ENCODE assay signal across 12 cellular contexts in genomic region chr6:75431379-75431778, GRCh38.
DNase-seq lines count a peak whose midpoint lies in the region; ATAC-seq and TF ChIP-seq lines count a peak whose summit lies in the region.
"Had no signal": no experiment of that assay in that cellular context is flagged by ENCODE, and none has a peak within 500 bp of the region (broad histone marks: within the 10 kb centered on the region; RNA-seq: fewer than 3 reads in every experiment).

No MANE protein-coding gene starts in this region.

- H4K91ac ChIP-seq in IMR-90 (ENCODE audit: insufficient read depth, low read depth, low read length), result no peak overlapping the region; the same call in 1 of the 2 replicates

- 0 out of 2 replicates have a peak overlapping the region, but pooled peaks have one; percentile 16 for H2BK120ac ChIP-seq in IMR-90 (ENCODE audit: low read depth, low read length)

- DNase-seq in AG08395 (ENCODE audit: low spot score) (peak; percentile 27), IMR-90 (peak; percentile 40), chondrocyte (ENCODE audit: low spot score) (no peak), myocyte (ENCODE audit: low read depth) (peak; percentile 96), NCI-H1048 (lab: John Stamatoyannopoulos, UW) (no peak), HPDE6-E6E7 (ENCODE audit: extremely low spot score) (no peak), ecto neural progenitor cell (ENCODE audit: low spot score) (no peak)
- DNase-seq: stimulated activated CD4-positive, alpha-beta T cell treated with anti-CD3 and anti-CD28 coated beads, Interleukin-1b, Interleukin-23, amount 100 ng/mL, for 48 hours had no signal

- H3K27ac Mint-ChIP-seq in chondrocyte (ENCODE audit: unreplicated experiment), result peak overlapping the region; percentile 90
- H3K27ac Mint-ChIP-seq: CD14-positive monocyte had no signal

- 0 out of 2 replicates have a peak overlapping the region, but pooled peaks have one; percentile 13 for H3K18ac ChIP-seq in IMR-90 (ENCODE audit: low read depth, low read length)

- H3K4me1 Mint-ChIP-seq in chondrocyte (ENCODE audit: low read depth), result peaks cover 31% of the 10 kb centered on the region
- H3K4me1 Mint-ChIP-seq: CD14-positive monocyte had no signal

- H3K27me3 Mint-ChIP-seq in chondrocyte (ENCODE audit: low read depth), result no peaks in the 10 kb centered on the region

- H3K14ac ChIP-seq in IMR-90 (replicated peaks; ENCODE audit: low read depth, low read length), result no peak overlapping the region

- H4K20me1 ChIP-seq in IMR-90 (ENCODE audit: insufficient read depth, low read length), result no peaks in the 10 kb centered on the region

- no peak overlapping the region for H2BK5ac ChIP-seq in IMR-90 (ENCODE audit: low read depth, low read length, poor library complexity, severe bottlenecking)

- peaks cover 5% of the 10 kb centered on the region; the same call in 1 of the 2 replicates for H3K9me1 ChIP-seq in IMR-90 (ENCODE audit: insufficient read depth, low read length)

- H2BK20ac ChIP-seq in IMR-90 (ENCODE audit: low read depth, low read length), result no peak overlapping the region

- CTCF ChIA-PET in IMR-90 (lab: Yijun Ruan, JAX), result no interaction called here

- POLR2A ChIA-PET in IMR-90 (lab: Charles Lee; ENCODE audit: unreplicated experiment), result no interaction called here

- peak overlapping the region; percentile 23 for H2AFZ ChIP-seq in IMR-90 (replicated peaks; ENCODE audit: low read length, poor library complexity)

- peaks cover 1% of the 10 kb centered on the region for H3K9me3 Mint-ChIP-seq in chondrocyte (ENCODE audit: low read depth)

- H3K56ac ChIP-seq in IMR-90 (ENCODE audit: extremely low read depth, insufficient read depth, low read length), result no peak overlapping the region

- no peak overlapping the region for H4K8ac ChIP-seq in IMR-90 (ENCODE audit: low read depth in 2 of 2, low read length in 2 of 2)

- H3K4me3 ChIP-seq in IMR-90 (ENCODE audit: insufficient read depth, low read depth, low read length), result no peak overlapping the region

- H3K23ac ChIP-seq in IMR-90 (ENCODE audit: low read depth, low read length), result no peak overlapping the region

- intact Hi-C loops in IMR-90 (cut with micrococcal nuclease), result no loop called here

- no peak overlapping the region for H3K9ac ChIP-seq in IMR-90 (ENCODE audit: low read depth, low read length)
- H3K9ac ChIP-seq: KMS-11 had no signal

- in situ Hi-C loops in IMR-90 (cut with MboI; ENCODE audit: low sequenced_read_pairs), result no loop called here

- dilution Hi-C loops in IMR-90 (cut with HindIII; ENCODE audit: low sequenced_read_pairs, unreplicated experiment), result no loop called here

- TF ChIP-seq RAD21 in IMR-90 (IDR thresholded peaks at IDR 0.05; ENCODE audit: low read length), result no peak

- no peak overlapping the region for H2BK15ac ChIP-seq in IMR-90 (ENCODE audit: low read depth, low read length)

- H3K4ac ChIP-seq in IMR-90 (ENCODE audit: low read depth, low read length), result no peak overlapping the region

- no peak overlapping the region for H3K4me3 Mint-ChIP-seq in chondrocyte (ENCODE audit: unreplicated experiment)
- H3K4me3 Mint-ChIP-seq: CD14-positive monocyte had no signal

- no peak overlapping the region; the same call in 1 of the 2 replicates for H4K5ac ChIP-seq in IMR-90 (ENCODE audit: low read depth, low read length)

- H3K27ac ChIP-seq in IMR-90 (ENCODE audit: insufficient read depth, low read length), result no peak overlapping the region
- H3K27ac ChIP-seq: KMS-11, vagina had no signal

- H3K36me3 Mint-ChIP-seq in chondrocyte (ENCODE audit: low read depth), result no peaks in the 10 kb centered on the region
- H3K36me3 Mint-ChIP-seq: CD14-positive monocyte had no signal

- H3K4me2 ChIP-seq in IMR-90 (ENCODE audit: low read depth, low read length), result no peak overlapping the region
- H3K4me2 ChIP-seq: KMS-11 had no signal

- no peaks in the 10 kb centered on the region for H3K27me3 ChIP-seq in IMR-90 (ENCODE audit: control insufficient read depth, insufficient read depth, low read length)
- H3K27me3 ChIP-seq: vagina had no signal

- no peaks in the 10 kb centered on the region for H3K79me1 ChIP-seq in IMR-90 (ENCODE audit: low read depth in 1 of 2, low read length in 2 of 2)

- no peak for TF ChIP-seq POLR2A in IMR-90 (IDR thresholded peaks at IDR 0.05; ENCODE audit: low read depth, low read length)

- no CpG with 5 or more reads among the region's 1 CpG for WGBS in IMR-90 (ENCODE audit: extremely low coverage in 2 of 2, insufficient read length in 1 of 2), 2 experiments

- no peak overlapping the region for H2AK9ac ChIP-seq in IMR-90 (replicated peaks; ENCODE audit: low read depth, low read length, poor library complexity)

- H3K4me1 ChIP-seq in IMR-90 (ENCODE audit: control insufficient read depth, insufficient read depth, low read length), result peaks cover 4% of the 10 kb centered on the region
- H3K4me1 ChIP-seq: vagina had no signal

- no peak for TF ChIP-seq CTCF in IMR-90 (conservative IDR thresholded peaks at IDR 0.05; ENCODE audit: low read depth, low read length)
- no peak for TF ChIP-seq CTCF in chondrocyte (IDR thresholded peaks at IDR 0.05)

- H2AK5ac ChIP-seq in IMR-90 (ENCODE audit: low read depth, low read length), result peak overlapping the region; percentile 81; the same call in 1 of the 2 replicates

- peak; percentile 61 for ATAC-seq in IMR-90 (ENCODE audit: low read depth)
- no peak for ATAC-seq in GM18861 (IDR thresholded peaks at IDR 0.05; ENCODE audit: unreplicated experiment)

- no TSS peak for BruUV-seq in IMR-90 (replicated peaks; lab: Mats Ljungman, UMichigan)

- H3K9me3 ChIP-seq in IMR-90 (ENCODE audit: control insufficient read depth, insufficient read depth, low read length), result no peaks in the 10 kb centered on the region
- H3K9me3 ChIP-seq: vagina had no signal

- H3K36me3 ChIP-seq in IMR-90 (ENCODE audit: control insufficient read depth, insufficient read depth, low read length), result no peaks in the 10 kb centered on the region
- H3K36me3 ChIP-seq: vagina had no signal

TF ChIP-seq in IMR-90, 13 proteins besides CTCF, POLR2A, EP300 and RAD21:
- TF ChIP-seq, protein P1, sequence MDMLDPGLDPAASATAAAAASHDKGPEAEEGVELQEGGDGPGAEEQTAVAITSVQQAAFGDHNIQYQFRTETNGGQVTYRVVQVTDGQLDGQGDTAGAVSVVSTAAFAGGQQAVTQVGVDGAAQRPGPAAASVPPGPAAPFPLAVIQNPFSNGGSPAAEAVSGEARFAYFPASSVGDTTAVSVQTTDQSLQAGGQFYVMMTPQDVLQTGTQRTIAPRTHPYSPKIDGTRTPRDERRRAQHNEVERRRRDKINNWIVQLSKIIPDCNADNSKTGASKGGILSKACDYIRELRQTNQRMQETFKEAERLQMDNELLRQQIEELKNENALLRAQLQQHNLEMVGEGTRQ (IDR thresholded peaks at IDR 0.05; ENCODE audit: low read depth, low read length), result no peak
- TF ChIP-seq MXI1 (IDR thresholded peaks at IDR 0.05; ENCODE audit: borderline replicate concordance, low read depth, low read length) (no peak), FOS (IDR thresholded peaks at IDR 0.05; ENCODE audit: low read depth, low read length) (no peak), BHLHE40 (IDR thresholded peaks at IDR 0.05; ENCODE audit: low read depth, low read length) (no peak), SMC3 (IDR thresholded peaks at IDR 0.05; ENCODE audit: low read depth, low read length) (no peak), RFX5 (IDR thresholded peaks at IDR 0.05; ENCODE audit: low read depth, low read length) (no peak), MAFK (IDR thresholded peaks at IDR 0.05; ENCODE audit: low read depth, low read length) (no peak), CEBPB (IDR thresholded peaks at IDR 0.05; ENCODE audit: low read depth, low read length) (no peak), MAZ (IDR thresholded peaks at IDR 0.05; ENCODE audit: borderline replicate concordance, low read depth, low read length) (no peak), NFE2L2 (IDR thresholded peaks at IDR 0.05; ENCODE audit: low read depth, low read length) (no peak)
- TF ChIP-seq, protein P2, sequence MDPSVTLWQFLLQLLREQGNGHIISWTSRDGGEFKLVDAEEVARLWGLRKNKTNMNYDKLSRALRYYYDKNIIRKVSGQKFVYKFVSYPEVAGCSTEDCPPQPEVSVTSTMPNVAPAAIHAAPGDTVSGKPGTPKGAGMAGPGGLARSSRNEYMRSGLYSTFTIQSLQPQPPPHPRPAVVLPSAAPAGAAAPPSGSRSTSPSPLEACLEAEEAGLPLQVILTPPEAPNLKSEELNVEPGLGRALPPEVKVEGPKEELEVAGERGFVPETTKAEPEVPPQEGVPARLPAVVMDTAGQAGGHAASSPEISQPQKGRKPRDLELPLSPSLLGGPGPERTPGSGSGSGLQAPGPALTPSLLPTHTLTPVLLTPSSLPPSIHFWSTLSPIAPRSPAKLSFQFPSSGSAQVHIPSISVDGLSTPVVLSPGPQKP (IDR thresholded peaks at IDR 0.05; ENCODE audit: borderline replicate concordance, low read depth, low read length), result no peak

Comparison
In these comparisons a context has a peak if more than half of its experiments do, and no peak if none do; other contexts are left out.
1. DNase-seq: peak in AG08395 (single experiment), IMR-90 (single experiment) and myocyte (single experiment); none in chondrocyte (single experiment), NCI-H1048 (single experiment), HPDE6-E6E7 (single experiment) and ecto neural progenitor cell (single experiment).